Comparison of ENCODE assay signal across 14 cellular contexts in the genomic region with DNA sequence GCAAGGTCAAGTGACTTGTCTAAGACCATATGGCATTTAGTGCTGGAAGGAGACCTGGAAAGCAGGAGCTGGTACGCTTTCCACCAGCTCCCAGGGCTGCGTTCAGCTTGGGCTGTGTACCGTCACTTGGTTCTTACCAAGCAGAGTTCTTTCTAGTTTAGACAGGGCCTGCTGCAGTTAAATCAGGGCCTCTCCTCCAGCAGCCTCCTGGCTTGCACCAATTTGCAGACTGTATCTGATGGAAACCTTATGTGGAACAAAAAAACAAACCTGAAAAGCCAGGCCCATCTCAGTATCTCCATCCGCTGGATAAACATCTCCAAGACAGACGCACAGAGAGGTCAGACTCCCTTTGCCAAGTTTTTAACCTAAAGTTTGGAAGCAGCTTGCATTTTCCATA.
DNase-seq lines count a peak whose midpoint lies in the region; ATAC-seq and TF ChIP-seq lines count a peak whose summit lies in the region.
"Had no signal": no experiment of that assay in that cellular context is flagged by ENCODE, and none has a peak within 500 bp of the region (broad histone marks: within the 10 kb centered on the region; RNA-seq: fewer than 3 reads in every experiment).

No MANE protein-coding gene starts in this region.

- H3K9me3 ChIP-seq in heart left ventricle: peaks cover 0 to 18% (median 7%) of the 10 kb centered on the region in 12 donors
- H3K9me3 ChIP-seq in prostate gland: no peaks in the 10 kb centered on the region

- peaks cover 0 to 28% (median 19%) of the 10 kb centered on the region in 12 donors for H3K4me1 ChIP-seq in heart left ventricle
- H3K4me1 ChIP-seq in prostate gland (replicated peaks): no peaks in the 10 kb centered on the region
- H3K4me1 ChIP-seq in urinary bladder (ENCODE audit: insufficient read depth): no peaks in the 10 kb centered on the region

- H3K4me3 ChIP-seq in heart left ventricle (peak overlapping the region in 5 of 12 donors; percentile 5 to 19 (median 14)), prostate gland (no peak overlapping the region), urinary bladder (ENCODE audit: low read depth, low read length) (no peak overlapping the region)

- intact Hi-C loops in heart left ventricle (cut with DNase I): loop anchor here in 6 of 10 donors (1.0 to 10.0 kb wide), 5 partner anchors 84 to 363 kb away; no protein-coding TSS in a partner anchor
- intact Hi-C loops in prostate gland (cut with DNase I): loop anchor here (5.0 kb wide), 3 partner anchors 69 to 361 kb away; no protein-coding TSS in a partner anchor

- no peaks in the 10 kb centered on the region for H3K36me3 ChIP-seq in heart left ventricle
- H3K36me3 ChIP-seq in prostate gland: no peaks in the 10 kb centered on the region
- H3K36me3 ChIP-seq in urinary bladder (ENCODE audit: insufficient read depth): no peaks in the 10 kb centered on the region

- peak; percentile 19 to 60 (median 52) for ATAC-seq in heart left ventricle
- ATAC-seq: naive thymus-derived CD4-positive, alpha-beta T cell; PC-3 had no signal

- TF ChIP-seq CTCF in heart left ventricle (IDR thresholded peaks at IDR 0.05) (no peak), prostate gland (IDR thresholded peaks at IDR 0.05) (no peak)

- 54 to 66% (median 60%) methylated on average over 5 of the region's 5 CpGs for whole genome bisulfite sequencing in heart left ventricle, 4 donors
- 41% methylated on average over 5 of the region's 5 CpGs for WGBS in prostate gland
- 24% methylated on average over 5 of the region's 5 CpGs for WGBS in urinary bladder

- TF ChIP-seq POLR2A in heart left ventricle (IDR thresholded peaks at IDR 0.05) (no peak), prostate gland (IDR thresholded peaks at IDR 0.05) (no peak)

- no peak for DNase-seq in caudate nucleus (lab: John Stamatoyannopoulos, UW)
- DNase-seq in heart left ventricle: peak in 3 of 5 donors; percentile 18 to 35 (median 28)
- DNase-seq in prostate gland (ENCODE audit: low spot score): no peak
- DNase-seq in stimulated activated CD4-positive, alpha-beta T cell treated with anti-CD3 and anti-CD28 coated beads, Interleukin-1b, Interleukin-23, amount 100 ng/mL, for 48 hours: no peak
- no peak for DNase-seq in Kasumi-1 (lab: John Stamatoyannopoulos, UW)
- DNase-seq in dermis blood vessel endothelial cell: no peak
- DNase-seq: activated CD4-positive, alpha-beta memory T cell treated with anti-CD3 and anti-CD28 coated beads, Interleukin-2, amount 10 ng/mL, durations not matched to agents 7 days and 5 days; activated naive CD4-positive, alpha-beta T cell treated with anti-CD3 and anti-CD28 coated beads, Interleukin-2, amount 50 U/mL, for 16 hours; effector CD8-positive, alpha-beta T cell; naive thymus-derived CD4-positive, alpha-beta T cell; PC-3; stimulated activated CD8-positive, alpha-beta memory T cell treated with anti-CD3 and anti-CD28 coated beads, Interleukin-4, amount 100 ng/mL, for 48 hours; T-helper 9 cell had no signal

- H3K27ac ChIP-seq in caudate nucleus (ENCODE audit: low read depth, low read length) (peak overlapping the region; percentile 88), heart left ventricle (peak overlapping the region; percentile 68 to 91 (median 84)), prostate gland (peak overlapping the region; percentile 53 to 60), urinary bladder (ENCODE audit: low read depth) (peak overlapping the region; percentile 59)

- H3K27me3 ChIP-seq in heart left ventricle (no peaks in the 10 kb centered on the region), prostate gland (replicated peaks; ENCODE audit: insufficient read depth) (no peaks in the 10 kb centered on the region)

Comparison
In these comparisons a context has a peak if more than half of its experiments do, and no peak if none do; other contexts are left out.
1. DNase-seq: peak in heart left ventricle (3 of 5); none in caudate nucleus (0 of 61), prostate gland (single experiment), stimulated activated CD4-positive, alpha-beta T cell treated with anti-CD3 and anti-CD28 coated beads, Interleukin-1b, Interleukin-23, amount 100 ng/mL, for 48 hours (single experiment), Kasumi-1 (0 of 2) and dermis blood vessel endothelial cell (single experiment).
2. Peak in every context shown above with its lines, with median percentiles within 50 percentile points of each other: H3K27ac ChIP-seq.